Comparison of ENCODE assay signal across 8 cellular contexts in the genomic region with DNA sequence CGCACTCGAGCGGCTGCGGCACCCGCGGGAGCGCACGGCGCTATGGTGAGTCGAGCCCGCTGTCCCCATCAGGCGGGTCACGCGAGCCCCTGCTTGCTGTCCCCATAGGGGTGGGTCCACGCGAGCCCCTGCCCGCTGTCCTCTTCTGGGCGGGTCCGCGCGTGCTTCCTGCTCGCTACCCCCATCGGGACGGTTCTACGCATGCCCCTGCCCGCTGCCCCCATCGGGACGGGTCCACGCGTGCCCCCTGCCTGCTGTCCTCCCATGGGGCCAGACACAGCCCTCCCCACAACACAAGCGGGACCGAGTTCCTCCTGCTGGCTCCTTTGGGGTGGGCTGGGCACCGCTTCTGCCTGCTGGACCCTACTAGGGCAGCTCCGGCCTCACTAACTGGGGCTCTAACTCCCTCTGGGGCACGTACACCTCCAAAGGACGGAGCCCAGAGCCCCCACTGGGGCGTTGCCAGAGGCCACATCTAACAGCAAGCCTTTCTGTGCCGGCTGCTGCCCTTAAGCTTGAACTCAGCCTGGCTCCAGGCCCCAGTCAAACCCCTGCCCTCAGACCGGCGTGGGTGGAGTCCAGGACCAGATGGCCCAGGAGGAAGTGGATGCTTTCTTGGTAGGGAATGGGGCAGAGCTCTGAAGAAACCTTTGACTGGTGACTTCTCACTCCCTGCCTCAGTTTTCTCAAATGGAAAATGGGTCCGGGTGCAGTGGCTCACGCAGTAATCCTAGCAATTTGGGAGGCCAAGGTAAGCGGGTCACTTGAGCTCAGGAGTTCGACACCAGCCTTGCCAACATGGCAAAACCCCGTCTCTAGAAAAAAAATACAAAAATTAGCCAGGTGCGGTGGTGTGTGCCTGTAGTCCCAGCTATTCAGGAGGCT. TPM values are rescaled to one million over a fixed set of nuclear protein-coding genes. Genes with fewer than 3 reads are reported as not detected.
DNase-seq lines count a peak whose midpoint lies in the region; ATAC-seq and TF ChIP-seq lines count a peak whose summit lies in the region.

No MANE protein-coding gene starts in this region.

- H3K27me3 Mint-ChIP-seq in activated naive CD4-positive, alpha-beta T cell treated with anti-CD3 and anti-CD28 coated beads, Interleukin-2, amount 10 ng/mL, durations not matched to agents 7 days and 5 days: peaks cover 4% of the 10 kb centered on the region

- CTCF ChIA-PET in activated naive CD4-positive, alpha-beta T cell treated with anti-CD3 and anti-CD28 coated beads, Interleukin-2, amount 10 ng/mL, durations not matched to agents 7 days and 5 days (lab: Charles Lee): interaction anchor here (0.8 to 1.3 kb wide), 3 partner anchors 17 to 299 kb away, joined by 3 to 6 read pairs (median 3); no protein-coding TSS in a partner anchor

- no peaks in the 10 kb centered on the region for H3K9me3 Mint-ChIP-seq in activated naive CD4-positive, alpha-beta T cell treated with anti-CD3 and anti-CD28 coated beads, Interleukin-2, amount 10 ng/mL, durations not matched to agents 7 days and 5 days

- peaks cover 43% of the 10 kb centered on the region for H3K4me1 ChIP-seq in osteoblast (ENCODE audit: insufficient read depth, low read length)

- peak overlapping the region; percentile 93 for H3K4me3 ChIP-seq in osteoblast (ENCODE audit: insufficient read depth, low read length)

- H4K20me1 ChIP-seq in osteoblast (ENCODE audit: insufficient read depth, low read length): no peaks in the 10 kb centered on the region

- H3K4me1 Mint-ChIP-seq in activated naive CD4-positive, alpha-beta T cell treated with anti-CD3 and anti-CD28 coated beads, Interleukin-2, amount 10 ng/mL, durations not matched to agents 7 days and 5 days: peaks cover 24% of the 10 kb centered on the region

- no peaks in the 10 kb centered on the region for H3K27me3 ChIP-seq in osteoblast (ENCODE audit: insufficient read depth, low read length)

- peak overlapping the region; percentile 83 for H3K4me2 ChIP-seq in osteoblast (ENCODE audit: insufficient read depth, low read length)

- no peaks in the 10 kb centered on the region for H3K9me3 ChIP-seq in osteoblast (ENCODE audit: low read depth, low read length)

- intact Hi-C loops in Right ventricle myocardium inferior (cut with DNase I): loop anchor here (5.0 kb wide), 2 partner anchors 44 to 84 kb away; a partner anchor contains a TSS

- peaks cover 15% of the 10 kb centered on the region for H3K36me3 Mint-ChIP-seq in activated naive CD4-positive, alpha-beta T cell treated with anti-CD3 and anti-CD28 coated beads, Interleukin-2, amount 10 ng/mL, durations not matched to agents 7 days and 5 days

- TF ChIP-seq CTCF in osteoblast (IDR thresholded peaks at IDR 0.05; ENCODE audit: extremely low read depth, low read depth, low read length): no peak

- H2AFZ ChIP-seq in osteoblast (ENCODE audit: low read length): peak overlapping the region; percentile 88

- H3K36me3 ChIP-seq in osteoblast (ENCODE audit: insufficient read depth, low read length): peaks cover 20% of the 10 kb centered on the region

- H3K27ac ChIP-seq in osteoblast (ENCODE audit: low read depth, low read length): peak overlapping the region; percentile 54

- ATAC-seq in HG02759 (IDR thresholded peaks at IDR 0.05; ENCODE audit: unreplicated experiment): peak; percentile 44
- peak; percentile 62 for ATAC-seq in Right ventricle myocardium inferior

- H3K79me2 ChIP-seq in osteoblast (ENCODE audit: insufficient read depth, low read length): peaks cover 30% of the 10 kb centered on the region

- H3K4me3 Mint-ChIP-seq in activated naive CD4-positive, alpha-beta T cell treated with anti-CD3 and anti-CD28 coated beads, Interleukin-2, amount 10 ng/mL, durations not matched to agents 7 days and 5 days: peak overlapping the region; percentile 81

- peak; percentile 50 for DNase-seq in activated naive CD4-positive, alpha-beta T cell treated with Interleukin-2 at 50 U/mL for 16 hours
- no peak for DNase-seq in activated naive CD4-positive, alpha-beta T cell treated with anti-CD3 and anti-CD28 coated beads, Interleukin-2, amount 50 U/mL, for 16 hours
- peak; percentile 32 for DNase-seq in NCI-H2196 (lab: John Stamatoyannopoulos, UW; ENCODE audit: unreplicated experiment)
- peak; percentile 61 for DNase-seq in activated naive CD4-positive, alpha-beta T cell treated with anti-CD3 and anti-CD28 coated beads, Interleukin-2, amount 10 ng/mL, durations not matched to agents 7 days and 5 days
- DNase-seq in Right ventricle myocardium inferior (ENCODE audit: missing footprints): peak; percentile 85
- peak; percentile 92 for DNase-seq in osteoblast (ENCODE audit: insufficient read length, low spot score, missing footprints)
- DNase-seq in central memory CD4-positive, alpha-beta T cell: no peak

- peak overlapping the region; percentile 73 for H3K27ac Mint-ChIP-seq in activated naive CD4-positive, alpha-beta T cell treated with anti-CD3 and anti-CD28 coated beads, Interleukin-2, amount 10 ng/mL, durations not matched to agents 7 days and 5 days

RNA-seq across cellular contexts. Expression of a gene that starts 0.7 kb away (rescaled TPM):
- 35.5 TPM for total RNA-seq in Right ventricle myocardium inferior
- 106 and 108 TPM in 2 replicates for total RNA-seq in osteoblast

RNA-seq across cellular contexts. Expression of a gene that starts 44.7 kb away (rescaled TPM):
- 20.8 TPM for total RNA-seq in Right ventricle myocardium inferior
- total RNA-seq in osteoblast: 84.6 and 98.1 TPM in 2 replicates

Comparison
In these comparisons a context has a peak if more than half of its experiments do, and no peak if none do; other contexts are left out.
1. DNase-seq: peak in activated naive CD4-positive, alpha-beta T cell treated with Interleukin-2 at 50 U/mL for 16 hours (single experiment), NCI-H2196 (single experiment), activated naive CD4-positive, alpha-beta T cell treated with anti-CD3 and anti-CD28 coated beads, Interleukin-2, amount 10 ng/mL, durations not matched to agents 7 days and 5 days (single experiment), Right ventricle myocardium inferior (single experiment) and osteoblast (single experiment); none in activated naive CD4-positive, alpha-beta T cell treated with anti-CD3 and anti-CD28 coated beads, Interleukin-2, amount 50 U/mL, for 16 hours (single experiment) and central memory CD4-positive, alpha-beta T cell (single experiment).